Comparison of ENCODE assay signal across 1 cellular context in the genomic region with DNA sequence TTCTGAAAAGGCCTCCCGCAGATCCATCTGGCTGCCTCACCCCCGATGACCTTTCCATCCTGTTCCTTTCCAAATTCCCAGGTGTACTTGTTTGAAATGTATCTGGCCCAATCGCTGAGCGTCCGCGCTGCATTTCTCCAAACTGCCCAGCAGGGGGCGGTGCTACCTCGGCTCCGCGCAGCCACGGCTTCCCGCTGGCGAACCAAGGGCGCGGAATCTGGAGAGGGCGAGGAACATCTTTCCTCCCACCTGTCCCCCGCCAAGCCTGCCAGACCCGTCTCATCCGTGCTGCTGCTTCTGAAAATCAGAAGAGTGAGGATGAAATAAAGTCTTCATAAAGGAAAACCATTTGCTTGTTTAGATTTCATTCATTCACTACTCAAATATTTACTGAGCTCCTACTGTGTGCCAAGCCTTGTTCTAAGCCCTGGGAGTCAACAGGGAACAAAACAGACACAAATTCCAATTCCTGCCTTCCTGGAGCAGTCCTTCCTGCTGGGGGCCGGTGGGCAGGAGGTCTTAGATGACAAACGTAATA.
TF ChIP-seq lines count a peak whose summit lies in the region.

No MANE protein-coding gene starts in this region.

TF ChIP-seq in HEK293, 187 proteins besides CTCF, POLR2A, EP300 and RAD21 (continued from another document and continues in another):
- TF ChIP-seq ZNF23 (tag by site-specific recombination; IDR thresholded peaks at IDR 0.05; ENCODE audit: borderline replicate concordance) (no peak), REPIN1 (tag by site-specific recombination; IDR thresholded peaks at IDR 0.05; ENCODE audit: low read depth) (no peak), ZNF843 (tag by site-specific recombination; IDR thresholded peaks at IDR 0.05) (no peak), ZFHX2 (tag by site-specific recombination; conservative IDR thresholded peaks at IDR 0.05) (peak; percentile 36), SCRT1 (tag by site-specific recombination; IDR thresholded peaks at IDR 0.05; ENCODE audit: borderline replicate concordance) (no peak), ZEB2 (tag by site-specific recombination; IDR thresholded peaks at IDR 0.05) (peak; percentile 53; the same call in 1 of the 2 replicates), RBAK (tag by site-specific recombination; IDR thresholded peaks at IDR 0.05) (no peak), TRIM28 (IDR thresholded peaks at IDR 0.05; ENCODE audit: borderline replicate concordance, low read length) (no peak), ZNF433 (tag by site-specific recombination; IDR thresholded peaks at IDR 0.05; ENCODE audit: low read depth) (no peak), ZNF174 (tag by site-specific recombination; IDR thresholded peaks at IDR 0.05) (no peak), ZNF302 (tag by site-specific recombination; IDR thresholded peaks at IDR 0.05; ENCODE audit: low read depth) (no peak), INSM2 (tag by site-specific recombination; IDR thresholded peaks at IDR 0.05) (no peak), ZBTB1 (tag by site-specific recombination; IDR thresholded peaks at IDR 0.05) (no peak), BCL11B (tag by site-specific recombination; IDR thresholded peaks at IDR 0.05; ENCODE audit: low read depth) (no peak), ZNF366 (tag by site-specific recombination; conservative IDR thresholded peaks at IDR 0.05) (peak; percentile 41; the same call in 1 of the 2 replicates), ZNF501 (tag by site-specific recombination; IDR thresholded peaks at IDR 0.05) (0 out of 2 replicates have a peak, but pooled peaks have one; percentile 25), KLF1 (tag by site-specific recombination; IDR thresholded peaks at IDR 0.05) (no peak), ZNF112 (tag by site-specific recombination; IDR thresholded peaks at IDR 0.05) (no peak), ZNF548 (tag by site-specific recombination; IDR thresholded peaks at IDR 0.05) (no peak), ZNF529 (tag by site-specific recombination; IDR thresholded peaks at IDR 0.05; ENCODE audit: insufficient replicate concordance) (no peak), ZNF654 (tag by site-specific recombination; IDR thresholded peaks at IDR 0.05; ENCODE audit: low read depth) (peak; percentile 86), BCL11A (tag by site-specific recombination; IDR thresholded peaks at IDR 0.05; ENCODE audit: low read depth) (no peak), ZNF610 (tag by site-specific recombination; IDR thresholded peaks at IDR 0.05; ENCODE audit: borderline replicate concordance) (no peak), ZNF776 (tag by site-specific recombination; IDR thresholded peaks at IDR 0.05; ENCODE audit: borderline replicate concordance) (no peak), ZNF660 (tag by site-specific recombination; IDR thresholded peaks at IDR 0.05) (0 out of 2 replicates have a peak, but pooled peaks have one; percentile 42), GLI2 (tag by site-specific recombination; IDR thresholded peaks at IDR 0.05; ENCODE audit: borderline replicate concordance, low read depth) (no peak), MEIS1 (CRISPR knock-in tag; IDR thresholded peaks at IDR 0.05; ENCODE audit: borderline replicate concordance) (no peak), ZNF138 (tag by site-specific recombination; IDR thresholded peaks at IDR 0.05; ENCODE audit: borderline replicate concordance) (no peak), ZNF140 (tag by site-specific recombination; IDR thresholded peaks at IDR 0.05) (no peak), ZSCAN30 (tag by site-specific recombination; IDR thresholded peaks at IDR 0.05) (peak; percentile 55; the same call in 1 of the 2 replicates), ZNF354C (tag by site-specific recombination; IDR thresholded peaks at IDR 0.05; ENCODE audit: borderline replicate concordance, low read depth) (no peak), HOXD13 (CRISPR knock-in tag; IDR thresholded peaks at IDR 0.05; ENCODE audit: borderline replicate concordance) (no peak), ZBTB17 (tag by site-specific recombination; IDR thresholded peaks at IDR 0.05) (peak; percentile 46), ZNF837 (tag by site-specific recombination; IDR thresholded peaks at IDR 0.05) (no peak), ZBTB8A (tag by site-specific recombination; IDR thresholded peaks at IDR 0.05) (0 out of 2 replicates have a peak, but pooled peaks have one; percentile 16), ZNF2 (tag by site-specific recombination; IDR thresholded peaks at IDR 0.05) (peak; percentile 70; the same call in 1 of the 2 replicates)
- TF ChIP-seq, protein P1, sequence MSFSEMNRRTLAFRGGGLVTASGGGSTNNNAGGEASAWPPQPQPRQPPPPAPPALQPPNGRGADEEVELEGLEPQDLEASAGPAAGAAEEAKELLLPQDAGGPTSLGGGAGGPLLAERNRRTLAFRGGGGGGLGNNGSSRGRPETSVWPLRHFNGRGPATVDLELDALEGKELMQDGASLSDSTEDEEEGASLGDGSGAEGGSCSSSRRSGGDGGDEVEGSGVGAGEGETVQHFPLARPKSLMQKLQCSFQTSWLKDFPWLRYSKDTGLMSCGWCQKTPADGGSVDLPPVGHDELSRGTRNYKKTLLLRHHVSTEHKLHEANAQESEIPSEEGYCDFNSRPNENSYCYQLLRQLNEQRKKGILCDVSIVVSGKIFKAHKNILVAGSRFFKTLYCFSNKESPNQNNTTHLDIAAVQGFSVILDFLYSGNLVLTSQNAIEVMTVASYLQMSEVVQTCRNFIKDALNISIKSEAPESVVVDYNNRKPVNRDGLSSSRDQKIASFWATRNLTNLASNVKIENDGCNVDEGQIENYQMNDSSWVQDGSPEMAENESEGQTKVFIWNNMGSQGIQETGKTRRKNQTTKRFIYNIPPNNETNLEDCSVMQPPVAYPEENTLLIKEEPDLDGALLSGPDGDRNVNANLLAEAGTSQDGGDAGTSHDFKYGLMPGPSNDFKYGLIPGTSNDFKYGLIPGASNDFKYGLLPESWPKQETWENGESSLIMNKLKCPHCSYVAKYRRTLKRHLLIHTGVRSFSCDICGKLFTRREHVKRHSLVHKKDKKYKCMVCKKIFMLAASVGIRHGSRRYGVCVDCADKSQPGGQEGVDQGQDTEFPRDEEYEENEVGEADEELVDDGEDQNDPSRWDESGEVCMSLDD (tag by site-specific recombination; IDR thresholded peaks at IDR 0.05) = no peak
- TF ChIP-seq, protein P2, sequence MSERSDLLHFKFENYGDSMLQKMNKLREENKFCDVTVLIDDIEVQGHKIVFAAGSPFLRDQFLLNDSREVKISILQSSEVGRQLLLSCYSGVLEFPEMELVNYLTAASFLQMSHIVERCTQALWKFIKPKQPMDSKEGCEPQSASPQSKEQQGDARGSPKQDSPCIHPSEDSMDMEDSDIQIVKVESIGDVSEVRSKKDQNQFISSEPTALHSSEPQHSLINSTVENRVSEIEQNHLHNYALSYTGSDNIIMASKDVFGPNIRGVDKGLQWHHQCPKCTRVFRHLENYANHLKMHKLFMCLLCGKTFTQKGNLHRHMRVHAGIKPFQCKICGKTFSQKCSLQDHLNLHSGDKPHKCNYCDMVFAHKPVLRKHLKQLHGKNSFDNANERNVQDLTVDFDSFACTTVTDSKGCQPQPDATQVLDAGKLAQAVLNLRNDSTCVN (tag by site-specific recombination; optimal IDR thresholded peaks at IDR 0.05) = peak; percentile 33
- TF ChIP-seq, protein P3, sequence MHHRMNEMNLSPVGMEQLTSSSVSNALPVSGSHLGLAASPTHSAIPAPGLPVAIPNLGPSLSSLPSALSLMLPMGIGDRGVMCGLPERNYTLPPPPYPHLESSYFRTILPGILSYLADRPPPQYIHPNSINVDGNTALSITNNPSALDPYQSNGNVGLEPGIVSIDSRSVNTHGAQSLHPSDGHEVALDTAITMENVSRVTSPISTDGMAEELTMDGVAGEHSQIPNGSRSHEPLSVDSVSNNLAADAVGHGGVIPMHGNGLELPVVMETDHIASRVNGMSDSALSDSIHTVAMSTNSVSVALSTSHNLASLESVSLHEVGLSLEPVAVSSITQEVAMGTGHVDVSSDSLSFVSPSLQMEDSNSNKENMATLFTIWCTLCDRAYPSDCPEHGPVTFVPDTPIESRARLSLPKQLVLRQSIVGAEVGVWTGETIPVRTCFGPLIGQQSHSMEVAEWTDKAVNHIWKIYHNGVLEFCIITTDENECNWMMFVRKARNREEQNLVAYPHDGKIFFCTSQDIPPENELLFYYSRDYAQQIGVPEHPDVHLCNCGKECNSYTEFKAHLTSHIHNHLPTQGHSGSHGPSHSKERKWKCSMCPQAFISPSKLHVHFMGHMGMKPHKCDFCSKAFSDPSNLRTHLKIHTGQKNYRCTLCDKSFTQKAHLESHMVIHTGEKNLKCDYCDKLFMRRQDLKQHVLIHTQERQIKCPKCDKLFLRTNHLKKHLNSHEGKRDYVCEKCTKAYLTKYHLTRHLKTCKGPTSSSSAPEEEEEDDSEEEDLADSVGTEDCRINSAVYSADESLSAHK (tag by site-specific recombination; IDR thresholded peaks at IDR 0.05) = no peak
- TF ChIP-seq, protein P4, sequence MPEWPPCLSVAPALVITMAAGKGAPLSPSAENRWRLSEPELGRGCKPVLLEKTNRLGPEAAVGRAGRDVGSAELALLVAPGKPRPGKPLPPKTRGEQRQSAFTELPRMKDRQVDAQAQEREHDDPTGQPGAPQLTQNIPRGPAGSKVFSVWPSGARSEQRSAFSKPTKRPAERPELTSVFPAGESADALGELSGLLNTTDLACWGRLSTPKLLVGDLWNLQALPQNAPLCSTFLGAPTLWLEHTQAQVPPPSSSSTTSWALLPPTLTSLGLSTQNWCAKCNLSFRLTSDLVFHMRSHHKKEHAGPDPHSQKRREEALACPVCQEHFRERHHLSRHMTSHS (tag by site-specific recombination; IDR thresholded peaks at IDR 0.05) = no peak
- TF ChIP-seq, protein P5, sequence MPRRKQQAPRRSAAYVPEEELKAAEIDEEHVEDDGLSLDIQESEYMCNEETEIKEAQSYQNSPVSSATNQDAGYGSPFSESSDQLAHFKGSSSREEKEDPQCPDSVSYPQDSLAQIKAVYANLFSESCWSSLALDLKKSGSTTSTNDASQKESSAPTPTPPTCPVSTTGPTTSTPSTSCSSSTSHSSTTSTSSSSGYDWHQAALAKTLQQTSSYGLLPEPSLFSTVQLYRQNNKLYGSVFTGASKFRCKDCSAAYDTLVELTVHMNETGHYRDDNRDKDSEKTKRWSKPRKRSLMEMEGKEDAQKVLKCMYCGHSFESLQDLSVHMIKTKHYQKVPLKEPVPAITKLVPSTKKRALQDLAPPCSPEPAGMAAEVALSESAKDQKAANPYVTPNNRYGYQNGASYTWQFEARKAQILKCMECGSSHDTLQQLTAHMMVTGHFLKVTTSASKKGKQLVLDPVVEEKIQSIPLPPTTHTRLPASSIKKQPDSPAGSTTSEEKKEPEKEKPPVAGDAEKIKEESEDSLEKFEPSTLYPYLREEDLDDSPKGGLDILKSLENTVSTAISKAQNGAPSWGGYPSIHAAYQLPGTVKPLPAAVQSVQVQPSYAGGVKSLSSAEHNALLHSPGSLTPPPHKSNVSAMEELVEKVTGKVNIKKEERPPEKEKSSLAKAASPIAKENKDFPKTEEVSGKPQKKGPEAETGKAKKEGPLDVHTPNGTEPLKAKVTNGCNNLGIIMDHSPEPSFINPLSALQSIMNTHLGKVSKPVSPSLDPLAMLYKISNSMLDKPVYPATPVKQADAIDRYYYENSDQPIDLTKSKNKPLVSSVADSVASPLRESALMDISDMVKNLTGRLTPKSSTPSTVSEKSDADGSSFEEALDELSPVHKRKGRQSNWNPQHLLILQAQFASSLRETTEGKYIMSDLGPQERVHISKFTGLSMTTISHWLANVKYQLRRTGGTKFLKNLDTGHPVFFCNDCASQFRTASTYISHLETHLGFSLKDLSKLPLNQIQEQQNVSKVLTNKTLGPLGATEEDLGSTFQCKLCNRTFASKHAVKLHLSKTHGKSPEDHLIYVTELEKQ (tag by site-specific recombination; IDR thresholded peaks at IDR 0.05; ENCODE audit: borderline replicate concordance) = no peak
- TF ChIP-seq, protein P6, sequence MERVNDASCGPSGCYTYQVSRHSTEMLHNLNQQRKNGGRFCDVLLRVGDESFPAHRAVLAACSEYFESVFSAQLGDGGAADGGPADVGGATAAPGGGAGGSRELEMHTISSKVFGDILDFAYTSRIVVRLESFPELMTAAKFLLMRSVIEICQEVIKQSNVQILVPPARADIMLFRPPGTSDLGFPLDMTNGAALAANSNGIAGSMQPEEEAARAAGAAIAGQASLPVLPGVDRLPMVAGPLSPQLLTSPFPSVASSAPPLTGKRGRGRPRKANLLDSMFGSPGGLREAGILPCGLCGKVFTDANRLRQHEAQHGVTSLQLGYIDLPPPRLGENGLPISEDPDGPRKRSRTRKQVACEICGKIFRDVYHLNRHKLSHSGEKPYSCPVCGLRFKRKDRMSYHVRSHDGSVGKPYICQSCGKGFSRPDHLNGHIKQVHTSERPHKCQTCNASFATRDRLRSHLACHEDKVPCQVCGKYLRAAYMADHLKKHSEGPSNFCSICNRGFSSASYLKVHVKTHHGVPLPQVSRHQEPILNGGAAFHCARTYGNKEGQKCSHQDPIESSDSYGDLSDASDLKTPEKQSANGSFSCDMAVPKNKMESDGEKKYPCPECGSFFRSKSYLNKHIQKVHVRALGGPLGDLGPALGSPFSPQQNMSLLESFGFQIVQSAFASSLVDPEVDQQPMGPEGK (tag by site-specific recombination; IDR thresholded peaks at IDR 0.05) = no peak
- TF ChIP-seq, protein P7, sequence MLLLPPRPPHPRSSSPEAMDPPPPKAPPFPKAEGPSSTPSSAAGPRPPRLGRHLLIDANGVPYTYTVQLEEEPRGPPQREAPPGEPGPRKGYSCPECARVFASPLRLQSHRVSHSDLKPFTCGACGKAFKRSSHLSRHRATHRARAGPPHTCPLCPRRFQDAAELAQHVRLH (tag by site-specific recombination; IDR thresholded peaks at IDR 0.05) = no peak
